19 cellular contexts compared by ENCODE assay signal in the genomic region with DNA sequence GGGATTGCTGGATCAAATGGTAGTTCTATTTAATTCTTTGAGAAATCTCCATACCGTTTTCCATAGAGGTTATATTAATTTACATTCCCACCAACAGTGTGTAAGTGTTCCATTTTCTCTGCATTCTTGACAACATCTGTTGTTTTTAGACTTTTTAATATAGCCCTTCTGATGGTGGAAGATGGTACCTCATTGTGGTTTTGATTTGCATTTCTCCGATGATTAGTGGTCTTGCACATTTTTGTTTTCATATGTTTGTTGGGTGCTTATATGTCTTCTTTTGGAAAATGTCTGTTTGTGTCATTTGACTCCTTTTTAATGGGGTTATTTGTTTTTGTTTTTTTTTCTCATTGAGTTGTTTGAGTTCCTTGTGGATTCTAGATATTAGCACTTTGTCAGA.
"Had no signal": no experiment of that assay in that cellular context is flagged by ENCODE, and none has a peak within 500 bp of the region (broad histone marks: within the 10 kb centered on the region; RNA-seq: fewer than 3 reads in every experiment).

No MANE protein-coding gene starts in this region.

- H3K4me1 Mint-ChIP-seq: central memory CD8-positive, alpha-beta T cell; naive thymus-derived CD4-positive, alpha-beta T cell had no signal

- H3K27ac Mint-ChIP-seq: activated CD8-positive, alpha-beta T cell treated with anti-CD3 and anti-CD28 coated beads for 36 hours; activated naive CD8-positive, alpha-beta T cell; stimulated activated naive CD8-positive, alpha-beta T cell treated with anti-CD3 and anti-CD28 coated beads, Interleukin-15, Interleukin-2, amounts not matched to agents 100 ng/mL and 50 ng/mL, for 24 hours; type B pancreatic cell had no signal

- DNase-seq: activated CD4-positive, alpha-beta T cell treated with anti-CD3 and anti-CD28 coated beads for 4 hours; activated CD8-positive, alpha-beta memory T cell treated with anti-CD3 and anti-CD28 coated beads, Interleukin-2, amount 50 U/mL, for 4 hours; activated CD8-positive, alpha-beta T cell treated with anti-CD3 and anti-CD28 coated beads for 36 hours; activated gamma-delta T cell; activated T-cell treated with anti-CD3 and anti-CD28 coated beads, Interleukin-2, amount 50 U/mL, for 48 hours; brain microvascular endothelial cell; cortex of kidney; effector CD4-positive, alpha-beta T cell; foreskin keratinocyte; glutamatergic neuron; hypothalamus; left ventricle myocardium inferior; naive thymus-derived CD4-positive, alpha-beta T cell; ovary had no signal

- H3K4me3 Mint-ChIP-seq: activated CD8-positive, alpha-beta T cell treated with anti-CD3 and anti-CD28 coated beads for 36 hours; activated naive CD8-positive, alpha-beta T cell; central memory CD8-positive, alpha-beta T cell; naive thymus-derived CD4-positive, alpha-beta T cell; stimulated activated naive CD8-positive, alpha-beta T cell treated with anti-CD3 and anti-CD28 coated beads, Interleukin-15, Interleukin-2, amounts not matched to agents 100 ng/mL and 50 ng/mL, for 24 hours; type B pancreatic cell had no signal

- H3K9me3 Mint-ChIP-seq: activated CD8-positive, alpha-beta T cell treated with anti-CD3 and anti-CD28 coated beads for 36 hours; central memory CD8-positive, alpha-beta T cell had no signal

- H3K27me3 Mint-ChIP-seq: activated CD8-positive, alpha-beta T cell treated with anti-CD3 and anti-CD28 coated beads for 36 hours; activated naive CD8-positive, alpha-beta T cell; central memory CD8-positive, alpha-beta T cell; naive thymus-derived CD4-positive, alpha-beta T cell; stimulated activated naive CD8-positive, alpha-beta T cell treated with anti-CD3 and anti-CD28 coated beads, Interleukin-15, Interleukin-2, amounts not matched to agents 100 ng/mL and 50 ng/mL, for 24 hours; type B pancreatic cell had no signal

- ATAC-seq: activated CD8-positive, alpha-beta T cell treated with anti-CD3 and anti-CD28 coated beads for 36 hours; foreskin keratinocyte; naive thymus-derived CD4-positive, alpha-beta T cell; sciatic nerve had no signal
